In the genomic region with DNA sequence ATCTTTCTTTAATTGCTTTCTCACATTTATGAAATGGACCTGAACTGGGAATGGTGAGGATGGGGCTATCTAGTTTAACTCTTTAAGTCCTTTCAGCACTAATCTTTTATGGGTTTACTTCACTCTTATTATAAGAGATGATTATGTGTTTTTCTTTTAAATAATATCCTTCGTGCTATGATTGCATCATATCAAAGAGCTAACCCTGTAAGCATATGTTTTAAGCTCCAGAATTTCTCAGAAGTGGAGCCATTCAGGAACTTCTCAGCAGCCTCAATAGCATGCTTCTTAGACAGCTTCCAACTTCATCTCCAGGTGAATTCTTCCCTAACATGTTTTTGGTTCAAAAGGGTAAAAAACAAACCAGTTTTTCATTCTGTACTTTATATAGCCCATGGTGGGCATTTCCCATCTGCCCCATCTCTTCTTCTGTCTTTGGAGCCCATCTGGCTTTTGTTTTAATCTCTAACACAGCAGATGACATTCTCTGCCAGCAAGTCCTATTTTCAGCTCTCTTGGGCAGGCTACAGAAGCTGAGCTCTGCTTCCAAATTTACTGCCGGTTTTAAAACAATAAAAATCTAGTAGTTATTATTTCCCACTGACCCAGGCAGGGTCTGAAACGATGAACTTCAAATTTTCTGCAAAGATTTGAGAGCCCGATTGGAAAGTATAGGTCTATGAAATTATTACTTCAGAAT, we compare ENCODE assay signal across 24 cellular contexts. TPM values are rescaled to one million over a fixed set of nuclear protein-coding genes. Genes with fewer than 3 reads are reported as not detected.
DNase-seq lines count a peak whose midpoint lies in the region; ATAC-seq, FAIRE-seq and TF ChIP-seq lines count a peak whose summit lies in the region.
"Had no signal": no experiment of that assay in that cellular context is flagged by ENCODE, and none has a peak within 500 bp of the region (broad histone marks: within the 10 kb centered on the region; RNA-seq: fewer than 3 reads in every experiment).

No MANE protein-coding gene starts in this region.

- H3K27ac ChIP-seq in DND-41 (ENCODE audit: low read length) = no peak overlapping the region
- H3K27ac ChIP-seq in astrocyte (ENCODE audit: low read depth, low read length) = no peak overlapping the region
- H3K27ac ChIP-seq in Peyer's patch = no peak overlapping the region
- H3K27ac ChIP-seq: 22Rv1, KMS-11 had no signal

- H3K36me3 Mint-ChIP-seq in astrocyte (ENCODE audit: low read depth, unreplicated experiment) = no peaks in the 10 kb centered on the region
- H3K36me3 Mint-ChIP-seq: CD14-positive monocyte had no signal

- H3K27me3 ChIP-seq in DND-41 (ENCODE audit: insufficient read depth, low read length, poor library complexity) (no peaks in the 10 kb centered on the region), astrocyte (ENCODE audit: insufficient read depth, low read length) (no peaks in the 10 kb centered on the region), Peyer's patch (no peaks in the 10 kb centered on the region)

- no peak for FAIRE-seq in astrocyte (lab: Jason Lieb, UNC)
- FAIRE-seq: GM12878 had no signal

- no peaks in the 10 kb centered on the region for H3K36me3 ChIP-seq in DND-41 (ENCODE audit: insufficient read depth, low read length)
- H3K36me3 ChIP-seq in astrocyte (ENCODE audit: insufficient read depth, low read length) = no peaks in the 10 kb centered on the region
- H3K36me3 ChIP-seq in Peyer's patch = no peaks in the 10 kb centered on the region

- H3K9ac ChIP-seq in DND-41 (ENCODE audit: low read depth, low read length) = no peak overlapping the region
- H3K9ac ChIP-seq in astrocyte (ENCODE audit: low read length) = no peak overlapping the region
- H3K9ac ChIP-seq: KMS-11, SK-N-SH had no signal

- H3K4me3 Mint-ChIP-seq in astrocyte (ENCODE audit: unreplicated experiment) = no peak overlapping the region
- H3K4me3 Mint-ChIP-seq: H9, HFFc6 had no signal

- H3K4me1 Mint-ChIP-seq in astrocyte (ENCODE audit: low read depth, unreplicated experiment) = peaks cover 8% of the 10 kb centered on the region
- H3K4me1 Mint-ChIP-seq: CD14-positive monocyte had no signal

- H3K4me1 ChIP-seq in DND-41 (ENCODE audit: insufficient read depth, low read length) (peaks cover 22% of the 10 kb centered on the region), astrocyte (ENCODE audit: insufficient read depth, low read length) (no peaks in the 10 kb centered on the region), Peyer's patch (no peaks in the 10 kb centered on the region)

- ATAC-seq in DND-41 (ENCODE audit: insufficient read depth, low read depth) = no peak
- no peak for ATAC-seq in HG03354 (IDR thresholded peaks at IDR 0.05; ENCODE audit: poor library complexity, severe bottlenecking, unreplicated experiment)
- ATAC-seq: GM12878 had no signal

- TF ChIP-seq POLR2A in Peyer's patch (IDR thresholded peaks at IDR 0.05) = no peak

- H3K4me2 ChIP-seq in DND-41 (ENCODE audit: insufficient read depth, low read length) (peak overlapping the region; percentile 28; the same call in 1 of the 2 replicates), astrocyte (ENCODE audit: low read length) (peak overlapping the region; percentile 8)
- H3K4me2 ChIP-seq: KMS-11, SK-N-SH had no signal

- H3K4me3 ChIP-seq in DND-41 (ENCODE audit: low read depth in 1 of 2, low read length in 2 of 2) (no peak overlapping the region), astrocyte (ENCODE audit: insufficient read depth, low read depth, low read length) (no peak overlapping the region), Peyer's patch (no peak overlapping the region)
- H3K4me3 ChIP-seq: GM12878 had no signal

- H3K9me3 ChIP-seq in DND-41 (ENCODE audit: insufficient read depth, low read length, severe bottlenecking) (no peaks in the 10 kb centered on the region), astrocyte (ENCODE audit: insufficient read depth, low read depth, low read length) (no peaks in the 10 kb centered on the region), Peyer's patch (no peaks in the 10 kb centered on the region)
- H3K9me3 ChIP-seq: SK-N-SH had no signal

- H3K9me3 Mint-ChIP-seq in astrocyte (ENCODE audit: unreplicated experiment) = no peaks in the 10 kb centered on the region
- H3K9me3 Mint-ChIP-seq: H9, HFFc6 had no signal

- H3K27ac Mint-ChIP-seq in astrocyte (ENCODE audit: unreplicated experiment) = no peak overlapping the region
- H3K27ac Mint-ChIP-seq: CD14-positive monocyte, H9, HFFc6 had no signal

- H3K27me3 Mint-ChIP-seq in astrocyte (ENCODE audit: low read depth, unreplicated experiment) = no peaks in the 10 kb centered on the region

- H4K20me1 ChIP-seq in DND-41 (ENCODE audit: insufficient read depth, low read length) = no peaks in the 10 kb centered on the region
- H4K20me1 ChIP-seq in astrocyte (ENCODE audit: insufficient read depth, low read length) = no peaks in the 10 kb centered on the region

- H2AFZ ChIP-seq in DND-41 (ENCODE audit: low read depth, low read length) (no peak overlapping the region), astrocyte (ENCODE audit: low read depth, low read length) (no peak overlapping the region)

- H3K79me2 ChIP-seq in DND-41 (ENCODE audit: insufficient read depth, low read length) = no peaks in the 10 kb centered on the region
- H3K79me2 ChIP-seq in astrocyte (ENCODE audit: insufficient read depth, low read length) = no peaks in the 10 kb centered on the region

- TF ChIP-seq CTCF in DND-41 (IDR thresholded peaks at IDR 0.05; ENCODE audit: borderline replicate concordance, extremely low read depth, low read length, poor library complexity, severe bottlenecking) (no peak), astrocyte (IDR thresholded peaks at IDR 0.05; ENCODE audit: insufficient read depth, low read depth, low read length) (no peak), Peyer's patch (IDR thresholded peaks at IDR 0.05) (no peak)

- peak; percentile 45 for DNase-seq in NCI-H82 (lab: John Stamatoyannopoulos, UW)
- no peak for DNase-seq in NCI-H82 treated with DMSO at 0.1 percent for 48 hours (lab: John Stamatoyannopoulos, UW; ENCODE audit: unreplicated experiment)
- no peak for DNase-seq in DND-41
- no peak for DNase-seq in astrocyte (ENCODE audit: low read depth)
- peak; percentile 18 for DNase-seq in myocyte (ENCODE audit: low read depth)
- no peak for DNase-seq in T-helper 1 cell
- no peak for DNase-seq in Peyer's patch
- DNase-seq: DMS79 treated with DMSO at 0.1 percent for 48 hours, H9, HFFc6, NCI-H1092 treated with DMSO at 0.1 percent for 48 hours, NCI-H1436 treated with DMSO at 0.1 percent for 48 hours, NCI-H2029, NCI-H2227 treated with DMSO at 0.1 percent for 48 hours, OCI-M1, SHP77 treated with DMSO at 0.1 percent for 48 hours, SK-N-SH had no signal

RNA-seq across cellular contexts. Expression of a gene that starts 26.8 kb away (rescaled TPM):
- total RNA-seq in astrocyte (19.4 and 27.3 TPM in 2 replicates), myocyte (6.0 and 8.4 TPM in 2 replicates), Peyer's patch (1 to 10 TPM; 3.4 to 6.9 (median 4.9) TPM)
- 21.9 TPM for polyA plus RNA-seq in myocyte (2012)

RNA-seq across cellular contexts. Expression of a gene that starts 37.4 kb away (rescaled TPM):
- total RNA-seq in astrocyte (not detected in 2 replicates), myocyte (not detected in 2 replicates), Peyer's patch (not detected)
- polyA plus RNA-seq in myocyte (2012) = not detected
- total RNA-seq: GM12878, H9, HFFc6, HT1080, RPMI7951 had no signal
- polyA plus RNA-seq: CD14-positive monocyte, GM12878, SK-N-SH had no signal

Comparison
In these comparisons a context has a peak if more than half of its experiments do, and no peak if none do; other contexts are left out.
1. DNase-seq: peak in NCI-H82 (single experiment) and myocyte (single experiment); none in NCI-H82 treated with DMSO at 0.1 percent for 48 hours (single experiment), DND-41 (single experiment), astrocyte (single experiment), T-helper 1 cell (0 of 5) and Peyer's patch (0 of 3).